ENCODE assay signal across 8 cellular contexts in genomic region chr21:37268186-37268503, GRCh38. TPM values are rescaled to one million over a fixed set of nuclear protein-coding genes. Genes with fewer than 3 reads are reported as not detected.
DNase-seq lines count a peak whose midpoint lies in the region; ATAC-seq and TF ChIP-seq lines count a peak whose summit lies in the region.

No MANE protein-coding gene starts in this region.

- no TSS peak for BruUV-seq in PC-3 (replicated peaks; lab: Mats Ljungman, UMichigan)

- peaks cover 16 to 51% (median 35%) of the 10 kb centered on the region in 4 donors for H3K4me1 Mint-ChIP-seq in CD4-positive, CD25-positive, alpha-beta regulatory T cell
- peaks cover 7% of the 10 kb centered on the region for H3K4me1 Mint-ChIP-seq in endodermal cell

- no peaks in the 10 kb centered on the region for H3F3A ChIP-seq in PC-3 (ENCODE audit: low read length, unreplicated experiment)

- H3K9me3 Mint-ChIP-seq in CD4-positive, CD25-positive, alpha-beta regulatory T cell = peaks cover 0 to 1% (median 0%) of the 10 kb centered on the region in 7 donors
- no peaks in the 10 kb centered on the region for H3K9me3 Mint-ChIP-seq in endodermal cell

- DNase-seq in CD4-positive, CD25-positive, alpha-beta regulatory T cell = no peak
- DNase-seq in PC-3 = no peak
- no peak for DNase-seq in endodermal cell
- no peak for DNase-seq in ecto neural progenitor cell (ENCODE audit: low spot score)
- no peak for DNase-seq in activated effector memory CD4-positive, alpha-beta T cell treated with Interleukin-2 at 50 U/mL for 16 hours

- POLR2A ChIA-PET in PC-3 (lab: Charles Lee; ENCODE audit: unreplicated experiment) = interaction anchor here (0.6 to 0.8 kb wide), 3 partner anchors 97 to 295 kb away, joined by 3 to 4 read pairs (median 3); no protein-coding TSS in a partner anchor

- intact Hi-C loops in PC-3 (cut with micrococcal nuclease) = loop anchor here (5.0 kb wide), 2 partner anchors 71 to 294 kb away; no protein-coding TSS in a partner anchor

- H3K4me3 ChIP-seq in CD4-positive, CD25-positive, alpha-beta regulatory T cell (ENCODE audit: low read depth, low read length) = peak overlapping the region; percentile 76
- H3K4me3 ChIP-seq in PC-3 (ENCODE audit: low read length) (peak overlapping the region; percentile 69), endodermal cell (ENCODE audit: low read length) (peak overlapping the region; percentile 89), neuron (ENCODE audit: low read length) (peak overlapping the region; percentile 86)

- CTCF ChIA-PET in PC-3 (lab: Charles Lee) = no interaction called here

- H3K4me3 Mint-ChIP-seq in CD4-positive, CD25-positive, alpha-beta regulatory T cell = peak overlapping the region; percentile 94 to 98 (median 96)
- peak overlapping the region; percentile 81 for H3K4me3 Mint-ChIP-seq in endodermal cell

- no peak for ATAC-seq in CD4-positive, CD25-positive, alpha-beta regulatory T cell (ENCODE audit: low read depth in 2 of 2)
- ATAC-seq in PC-3 (no peak), HG03280 (IDR thresholded peaks at IDR 0.05; ENCODE audit: unreplicated experiment) (no peak), HG03045 (IDR thresholded peaks at IDR 0.05; ENCODE audit: unreplicated experiment) (no peak)

- H3K4me1 ChIP-seq in CD4-positive, CD25-positive, alpha-beta regulatory T cell (ENCODE audit: control insufficient read depth, insufficient read depth, low read length, poor library complexity, severe bottlenecking) = peaks cover 22% of the 10 kb centered on the region
- H3K4me1 ChIP-seq in PC-3 (ENCODE audit: insufficient read depth, low read length) (peaks cover 23% of the 10 kb centered on the region), endodermal cell (ENCODE audit: control insufficient read depth, insufficient read depth, low read length) (peaks cover 3% of the 10 kb centered on the region), neuron (ENCODE audit: insufficient read depth, low read length) (peaks cover 14% of the 10 kb centered on the region)

- peak overlapping the region; percentile 75 for H2AFZ ChIP-seq in PC-3 (ENCODE audit: low read length)
- H2AFZ ChIP-seq in neuron (ENCODE audit: low read depth, low read length) = peak overlapping the region; percentile 52

- TF ChIP-seq CTCF in PC-3 (conservative IDR thresholded peaks at IDR 0.05; ENCODE audit: low read depth, low read length) (no peak), endodermal cell (conservative IDR thresholded peaks at IDR 0.05) (no peak)

- peaks cover 45% of the 10 kb centered on the region for H3K79me2 ChIP-seq in PC-3 (ENCODE audit: low read length)

- H3K4me2 ChIP-seq in PC-3 (ENCODE audit: low read length) = peak overlapping the region; percentile 86

- peaks cover 3% of the 10 kb centered on the region for H3K36me3 Mint-ChIP-seq in CD4-positive, CD25-positive, alpha-beta regulatory T cell
- no peaks in the 10 kb centered on the region for H3K36me3 Mint-ChIP-seq in endodermal cell (ENCODE audit: low read depth)

- H3K27me3 Mint-ChIP-seq in CD4-positive, CD25-positive, alpha-beta regulatory T cell = no peaks in the 10 kb centered on the region
- H3K27me3 Mint-ChIP-seq in endodermal cell (ENCODE audit: insufficient read depth) = no peaks in the 10 kb centered on the region

- no peaks in the 10 kb centered on the region for H3K27me3 ChIP-seq in CD4-positive, CD25-positive, alpha-beta regulatory T cell (ENCODE audit: control insufficient read depth, insufficient read depth, low read length)
- H3K27me3 ChIP-seq in PC-3 (ENCODE audit: low read length) (no peaks in the 10 kb centered on the region), endodermal cell (ENCODE audit: control insufficient read depth, insufficient read depth, low read length, poor library complexity, severe bottlenecking) (no peaks in the 10 kb centered on the region), neuron (ENCODE audit: insufficient read depth, low read length) (no peaks in the 10 kb centered on the region)

- peak overlapping the region; percentile 88 for H3K9ac ChIP-seq in PC-3 (ENCODE audit: low read length)
- peak overlapping the region; percentile 83 for H3K9ac ChIP-seq in endodermal cell (ENCODE audit: extremely low read depth, low read length, poor library complexity, severe bottlenecking)

- H3K36me3 ChIP-seq in CD4-positive, CD25-positive, alpha-beta regulatory T cell (ENCODE audit: control insufficient read depth, insufficient read depth, low read length) = no peaks in the 10 kb centered on the region
- peaks cover 4% of the 10 kb centered on the region; the same call in 1 of the 2 replicates for H3K36me3 ChIP-seq in PC-3 (ENCODE audit: low read depth, low read length)
- H3K36me3 ChIP-seq in endodermal cell (ENCODE audit: control insufficient read depth, insufficient read depth, low read length) = no peaks in the 10 kb centered on the region
- peaks cover 2% of the 10 kb centered on the region for H3K36me3 ChIP-seq in neuron (ENCODE audit: insufficient read depth, low read length)

- H4K20me1 ChIP-seq in PC-3 (ENCODE audit: low read length) = no peaks in the 10 kb centered on the region

- no peaks in the 10 kb centered on the region for H3K9me2 ChIP-seq in PC-3 (replicated peaks; ENCODE audit: low read length)

- H3K27ac Mint-ChIP-seq in CD4-positive, CD25-positive, alpha-beta regulatory T cell = peak overlapping the region; percentile 83 to 98 (median 97)
- H3K27ac Mint-ChIP-seq in endodermal cell = peak overlapping the region; percentile 94

- peak overlapping the region; percentile 99 for H3K27ac ChIP-seq in CD4-positive, CD25-positive, alpha-beta regulatory T cell (ENCODE audit: insufficient read depth, low read length, poor library complexity, severe bottlenecking)
- peak overlapping the region; percentile 94 for H3K27ac ChIP-seq in PC-3 (ENCODE audit: low read length)
- peak overlapping the region; percentile 98 for H3K27ac ChIP-seq in endodermal cell (ENCODE audit: low read depth, low read length)

- 3 to 6% methylated on average over 3 to 7 of the region's 7 CpGs for WGBS in endodermal cell (ENCODE audit: insufficient coverage in 1 of 2, insufficient read length in 1 of 2), 2 experiments

- H3K9me3 ChIP-seq in CD4-positive, CD25-positive, alpha-beta regulatory T cell (ENCODE audit: control insufficient read depth in 2 of 2, low read length in 2 of 2) = no peaks in the 10 kb centered on the region
- H3K9me3 ChIP-seq in PC-3 (ENCODE audit: low read length) = no peaks in the 10 kb centered on the region
- H3K9me3 ChIP-seq in endodermal cell (ENCODE audit: control insufficient read depth, low read length) = no peaks in the 10 kb centered on the region
- no peaks in the 10 kb centered on the region for H3K9me3 ChIP-seq in neuron (ENCODE audit: low read length)

RNA-seq across cellular contexts. Expression of gene VPS26C, which starts 1.0 kb away (rescaled TPM):
- 49.4 TPM for total RNA-seq in CD4-positive, CD25-positive, alpha-beta regulatory T cell
- 100 to 1,000 TPM in 1 of 4 donors, 10 to 100 TPM in 3; 84.0 to 104 (median 94.1) TPM for polyA plus RNA-seq in CD4-positive, CD25-positive, alpha-beta regulatory T cell
- 46.8 and 63.3 TPM in 2 replicates for total RNA-seq in PC-3 (2014; rRNA removed)
- 10 to 100 TPM; 37.1 to 61.0 TPM for total RNA-seq in endodermal cell
- 36.9 TPM for polyA plus RNA-seq in endodermal cell (2013, experiment 1 of 2)
- polyA plus RNA-seq in endodermal cell (2013, experiment 2 of 2) = 35.9 TPM
